ENCODE assay signal across 9 cellular contexts in genomic region chr11:35158371-35159081, GRCh38. TPM values are rescaled to one million over a fixed set of nuclear protein-coding genes. Genes with fewer than 3 reads are reported as not detected.
DNase-seq lines count a peak whose midpoint lies in the region; ATAC-seq and TF ChIP-seq lines count a peak whose summit lies in the region.
"Had no signal": no experiment of that assay in that cellular context is flagged by ENCODE, and none has a peak within 500 bp of the region (broad histone marks: within the 10 kb centered on the region; RNA-seq: fewer than 3 reads in every experiment).

No MANE protein-coding gene starts in this region.

- H3K9me3 Mint-ChIP-seq in activated naive CD8-positive, alpha-beta T cell treated with anti-CD3 and anti-CD28 coated beads, Interleukin-2, amount 50 U/mL, for 24 hours, result peaks cover 4% of the 10 kb centered on the region
- H3K9me3 Mint-ChIP-seq in stimulated activated memory B cell treated with anti-CD40 and anti-IgM and Interleukin-4, amounts not matched to agents 10 μg/mL and 1 μg/mL and 100 μg/mL, for 72 hours, result no peaks in the 10 kb centered on the region
- no peaks in the 10 kb centered on the region for H3K9me3 Mint-ChIP-seq in glutamatergic neuron (ENCODE audit: unreplicated experiment)

- DNase-seq in DMS79 treated with DMSO at 0.1 percent for 48 hours (lab: John Stamatoyannopoulos, UW), result peak; percentile 17
- DNase-seq in DMS79 (lab: John Stamatoyannopoulos, UW), result no peak
- no peak for DNase-seq in activated naive CD8-positive, alpha-beta T cell treated with anti-CD3 and anti-CD28 coated beads, Interleukin-2, amount 50 U/mL, for 24 hours
- peak; percentile 67 for DNase-seq in islet precursor cell
- DNase-seq in glutamatergic neuron, result no peak
- DNase-seq: MV-4-11 had no signal

- TF ChIP-seq CTCF in glutamatergic neuron (IDR thresholded peaks at IDR 0.05; ENCODE audit: partially characterized antibody, unreplicated experiment), result no peak

- no peaks in the 10 kb centered on the region for H3K27me3 Mint-ChIP-seq in activated naive CD8-positive, alpha-beta T cell treated with anti-CD3 and anti-CD28 coated beads, Interleukin-2, amount 50 U/mL, for 24 hours
- no peaks in the 10 kb centered on the region for H3K27me3 Mint-ChIP-seq in stimulated activated memory B cell treated with anti-CD40 and anti-IgM and Interleukin-4, amounts not matched to agents 10 μg/mL and 1 μg/mL and 100 μg/mL, for 72 hours
- no peaks in the 10 kb centered on the region for H3K27me3 Mint-ChIP-seq in glutamatergic neuron (ENCODE audit: unreplicated experiment)

- peaks cover 100% of the 10 kb centered on the region for H3K4me1 Mint-ChIP-seq in activated naive CD8-positive, alpha-beta T cell treated with anti-CD3 and anti-CD28 coated beads, Interleukin-2, amount 50 U/mL, for 24 hours
- peaks cover 99% of the 10 kb centered on the region for H3K4me1 Mint-ChIP-seq in stimulated activated memory B cell treated with anti-CD40 and anti-IgM and Interleukin-4, amounts not matched to agents 10 μg/mL and 1 μg/mL and 100 μg/mL, for 72 hours
- H3K4me1 Mint-ChIP-seq in glutamatergic neuron (ENCODE audit: low read depth, unreplicated experiment), result no peaks in the 10 kb centered on the region

- no peak for ATAC-seq in activated naive CD8-positive, alpha-beta T cell treated with anti-CD3 and anti-CD28 coated beads, Interleukin-2, amount 50 U/mL, for 24 hours
- no peak for ATAC-seq in stimulated activated memory B cell treated with anti-CD40 and anti-IgM and Interleukin-4, amounts not matched to agents 10 μg/mL and 1 μg/mL and 100 μg/mL, for 72 hours
- ATAC-seq in HG03378 (IDR thresholded peaks at IDR 0.05; ENCODE audit: unreplicated experiment), result no peak
- ATAC-seq in GM21360 (IDR thresholded peaks at IDR 0.05; ENCODE audit: unreplicated experiment), result no peak

- peak overlapping the region; percentile 1 for H3K4me3 Mint-ChIP-seq in activated naive CD8-positive, alpha-beta T cell treated with anti-CD3 and anti-CD28 coated beads, Interleukin-2, amount 50 U/mL, for 24 hours
- no peak overlapping the region for H3K4me3 Mint-ChIP-seq in stimulated activated memory B cell treated with anti-CD40 and anti-IgM and Interleukin-4, amounts not matched to agents 10 μg/mL and 1 μg/mL and 100 μg/mL, for 72 hours
- no peak overlapping the region for H3K4me3 Mint-ChIP-seq in glutamatergic neuron (ENCODE audit: unreplicated experiment)

- peaks cover 64% of the 10 kb centered on the region for H3K36me3 Mint-ChIP-seq in activated naive CD8-positive, alpha-beta T cell treated with anti-CD3 and anti-CD28 coated beads, Interleukin-2, amount 50 U/mL, for 24 hours (ENCODE audit: low read depth)
- peaks cover 31% of the 10 kb centered on the region for H3K36me3 Mint-ChIP-seq in stimulated activated memory B cell treated with anti-CD40 and anti-IgM and Interleukin-4, amounts not matched to agents 10 μg/mL and 1 μg/mL and 100 μg/mL, for 72 hours
- no peaks in the 10 kb centered on the region for H3K36me3 Mint-ChIP-seq in glutamatergic neuron (ENCODE audit: unreplicated experiment)

- H3K27ac Mint-ChIP-seq in activated naive CD8-positive, alpha-beta T cell treated with anti-CD3 and anti-CD28 coated beads, Interleukin-2, amount 50 U/mL, for 24 hours, result peak overlapping the region; percentile 97
- H3K27ac Mint-ChIP-seq in stimulated activated memory B cell treated with anti-CD40 and anti-IgM and Interleukin-4, amounts not matched to agents 10 μg/mL and 1 μg/mL and 100 μg/mL, for 72 hours, result peak overlapping the region; percentile 93
- H3K27ac Mint-ChIP-seq in glutamatergic neuron (ENCODE audit: unreplicated experiment), result no peak overlapping the region

RNA-seq across cellular contexts. Expression of gene CD44, which starts 19.6 kb away (rescaled TPM):
- total RNA-seq in glutamatergic neuron (ENCODE audit: unreplicated experiment), result 0.71 TPM

Comparison
In these comparisons a context has a peak if more than half of its experiments do, and no peak if none do; other contexts are left out.
1. DNase-seq: peak in DMS79 treated with DMSO at 0.1 percent for 48 hours (single experiment) and islet precursor cell (single experiment); none in DMS79 (single experiment), activated naive CD8-positive, alpha-beta T cell treated with anti-CD3 and anti-CD28 coated beads, Interleukin-2, amount 50 U/mL, for 24 hours (single experiment) and glutamatergic neuron (single experiment).